26 cellular contexts compared by ENCODE assay signal in genomic region chr16:11187522-11187921, GRCh38.
"Had no signal": no experiment of that assay in that cellular context is flagged by ENCODE, and none has a peak within 500 bp of the region (broad histone marks: within the 10 kb centered on the region; RNA-seq: fewer than 3 reads in every experiment).

No MANE protein-coding gene starts in this region.

- H3K9me3 Mint-ChIP-seq: activated B cell treated with CpG ODN at 0.5 μM for 24 hours; activated CD4-positive, alpha-beta memory T cell treated with anti-CD3 and anti-CD28 coated beads, Interleukin-2, amount 10 ng/mL, durations not matched to agents 7 days and 5 days; activated CD4-positive, alpha-beta T cell treated with anti-CD3 and anti-CD28 coated beads, Interleukin-2, amount 10 ng/mL, durations not matched to agents 24 days and 14 days; T-helper 1 cell treated with Interleukin-12 subunit alpha and Interleukin-12 subunit beta and Interleukin-4 antibody, amounts not matched to agents 30 μg/mL and 1 μg/mL, for 36 hours had no signal

- H3K27ac ChIP-seq: SJSA1 had no signal

- DNase-seq: activated B cell treated with CpG ODN at 0.5 μM for 24 hours; activated CD4-positive, alpha-beta memory T cell treated with anti-CD3 and anti-CD28 coated beads, Interleukin-2, amount 10 ng/mL, durations not matched to agents 7 days and 5 days; activated CD4-positive, alpha-beta T cell treated with anti-CD3 and anti-CD28 coated beads for 1 hour; activated CD4-positive, alpha-beta T cell treated with anti-CD3 and anti-CD28 coated beads, Interleukin-2, amount 10 ng/mL, durations not matched to agents 24 days and 14 days; activated CD8-positive, alpha-beta memory T cell treated with anti-CD3 and anti-CD28 coated beads, Interleukin-2, amount 50 U/mL, for 48 hours; activated effector memory CD4-positive, alpha-beta T cell treated with Interleukin-2 at 50 U/mL for 16 hours; activated naive CD4-positive, alpha-beta T cell treated with Interleukin-2 at 50 U/mL for 16 hours; activated T-cell treated with anti-CD3 and anti-CD28 coated beads, Interleukin-2, amount 50 U/mL, for 1 hour; aorta; central memory CD4-positive, alpha-beta T cell; Karpas-422; MM.1S; NCI-H1105; NCI-H1436; NCI-H1694 treated with DMSO at 0.1 percent for 48 hours; NCI-H2029 treated with DMSO at 0.1 percent for 48 hours; NCI-H510A treated with DMSO at 0.1 percent for 48 hours; NCI-H69; PC-3; SW 1271; T1000 had no signal

- H3K27me3 ChIP-seq: SJSA1 had no signal

- H3K27ac Mint-ChIP-seq: activated B cell treated with CpG ODN at 0.5 μM for 24 hours; activated CD4-positive, alpha-beta memory T cell treated with anti-CD3 and anti-CD28 coated beads, Interleukin-2, amount 10 ng/mL, durations not matched to agents 7 days and 5 days; activated CD4-positive, alpha-beta T cell treated with anti-CD3 and anti-CD28 coated beads, Interleukin-2, amount 10 ng/mL, durations not matched to agents 24 days and 14 days; activated naive CD8-positive, alpha-beta T cell; T-helper 1 cell treated with Interleukin-12 subunit alpha and Interleukin-12 subunit beta and Interleukin-4 antibody, amounts not matched to agents 30 μg/mL and 1 μg/mL, for 36 hours had no signal

- H3K9me3 ChIP-seq: SJSA1 had no signal

- H3K36me3 ChIP-seq: SJSA1 had no signal

- H3K27me3 Mint-ChIP-seq: activated B cell treated with CpG ODN at 0.5 μM for 24 hours; activated CD4-positive, alpha-beta memory T cell treated with anti-CD3 and anti-CD28 coated beads, Interleukin-2, amount 10 ng/mL, durations not matched to agents 7 days and 5 days; activated CD4-positive, alpha-beta T cell treated with anti-CD3 and anti-CD28 coated beads, Interleukin-2, amount 10 ng/mL, durations not matched to agents 24 days and 14 days; activated naive CD8-positive, alpha-beta T cell had no signal

- H3K36me3 Mint-ChIP-seq: activated naive CD8-positive, alpha-beta T cell had no signal

- H3K4me3 Mint-ChIP-seq: activated B cell treated with CpG ODN at 0.5 μM for 24 hours; activated CD4-positive, alpha-beta memory T cell treated with anti-CD3 and anti-CD28 coated beads, Interleukin-2, amount 10 ng/mL, durations not matched to agents 7 days and 5 days; activated CD4-positive, alpha-beta T cell treated with anti-CD3 and anti-CD28 coated beads, Interleukin-2, amount 10 ng/mL, durations not matched to agents 24 days and 14 days; activated naive CD8-positive, alpha-beta T cell; T-helper 1 cell treated with Interleukin-12 subunit alpha and Interleukin-12 subunit beta and Interleukin-4 antibody, amounts not matched to agents 30 μg/mL and 1 μg/mL, for 36 hours had no signal

- H3K4me3 ChIP-seq: K562, SJSA1 had no signal

- ATAC-seq: K562, PC-3, SK-N-SH treated with all-trans-retinoic acid at 6 μM for 48 hours had no signal
